Comparison of ENCODE assay signal across 12 cellular contexts in genomic region chr2:68441994-68442322, GRCh38. TPM values are rescaled to one million over a fixed set of nuclear protein-coding genes. Genes with fewer than 3 reads are reported as not detected.
DNase-seq lines count a peak whose midpoint lies in the region; ATAC-seq and TF ChIP-seq lines count a peak whose summit lies in the region.
"Had no signal": no experiment of that assay in that cellular context is flagged by ENCODE, and none has a peak within 500 bp of the region (broad histone marks: within the 10 kb centered on the region; RNA-seq: fewer than 3 reads in every experiment).

No MANE protein-coding gene starts in this region.

- intact Hi-C loops in CD4-positive, alpha-beta T cell (cut with DNase I, micrococcal nuclease): loop anchor here (1.0 to 5.0 kb wide), 4 partner anchors 80 to 320 kb away; no protein-coding TSS in a partner anchor

- CTCF ChIA-PET in CD4-positive, alpha-beta T cell (lab: Charles Lee): interaction anchor here (0.7 to 1.5 kb wide), 15 partner anchors 11 to 493 kb away, joined by 3 to 8 read pairs (median 3); no protein-coding TSS in a partner anchor

- no peak for ATAC-seq in CD4-positive, alpha-beta T cell (ENCODE audit: poor library complexity)
- no peak for ATAC-seq in central memory CD8-positive, alpha-beta T cell (replicated peaks; ENCODE audit: extremely low read depth, poor library complexity, severe bottlenecking)
- ATAC-seq in HG03045 (IDR thresholded peaks at IDR 0.05; ENCODE audit: unreplicated experiment) (no peak), HG02852 (IDR thresholded peaks at IDR 0.05; ENCODE audit: unreplicated experiment) (no peak)

- H3K36me3 Mint-ChIP-seq in CD4-positive, alpha-beta T cell (ENCODE audit: low read depth): no peaks in the 10 kb centered on the region
- peaks cover 12% of the 10 kb centered on the region for H3K36me3 Mint-ChIP-seq in central memory CD8-positive, alpha-beta T cell (ENCODE audit: insufficient read depth)

- no peaks in the 10 kb centered on the region for H3K9me3 Mint-ChIP-seq in CD4-positive, alpha-beta T cell
- H3K9me3 Mint-ChIP-seq in central memory CD8-positive, alpha-beta T cell: no peaks in the 10 kb centered on the region

- H3K4me3 Mint-ChIP-seq in CD4-positive, alpha-beta T cell: no peak overlapping the region
- no peak overlapping the region for H3K4me3 Mint-ChIP-seq in central memory CD8-positive, alpha-beta T cell

- peaks cover 47% of the 10 kb centered on the region for H3K4me1 ChIP-seq in OCI-LY3 (ENCODE audit: low read length)
- peaks cover 12% of the 10 kb centered on the region for H3K4me1 ChIP-seq in osteoblast (ENCODE audit: insufficient read depth, low read length)

- H3K9me3 ChIP-seq in CD4-positive, alpha-beta T cell (ENCODE audit: control insufficient read depth, low read length): no peaks in the 10 kb centered on the region
- H3K9me3 ChIP-seq in OCI-LY3 (ENCODE audit: insufficient read depth, low read length) (no peaks in the 10 kb centered on the region), osteoblast (ENCODE audit: low read depth, low read length) (no peaks in the 10 kb centered on the region)
- H3K9me3 ChIP-seq: lower lobe of right lung, mucosa of descending colon had no signal

- H3K4me3 ChIP-seq in OCI-LY3 (ENCODE audit: low read length) (peak overlapping the region; percentile 36; the same call in 1 of the 2 replicates), osteoblast (ENCODE audit: insufficient read depth, low read length) (no peak overlapping the region)
- H3K4me3 ChIP-seq: heart left ventricle, lower lobe of right lung, mucosa of descending colon had no signal

- H3K9ac ChIP-seq in OCI-LY3 (ENCODE audit: low read length): peak overlapping the region; percentile 45

- H2AFZ ChIP-seq in OCI-LY3 (ENCODE audit: low read depth, low read length) (peak overlapping the region; percentile 73), osteoblast (ENCODE audit: low read length) (no peak overlapping the region)

- H3K4me1 Mint-ChIP-seq in CD4-positive, alpha-beta T cell (ENCODE audit: low read depth): peaks cover 8% of the 10 kb centered on the region
- H3K4me1 Mint-ChIP-seq in central memory CD8-positive, alpha-beta T cell: peaks cover 38% of the 10 kb centered on the region

- peaks cover 3% of the 10 kb centered on the region; the same call in 1 of the 2 replicates for H3K79me2 ChIP-seq in OCI-LY3 (ENCODE audit: low read length)
- no peaks in the 10 kb centered on the region for H3K79me2 ChIP-seq in osteoblast (ENCODE audit: insufficient read depth, low read length)

- H3K4me2 ChIP-seq in OCI-LY3 (ENCODE audit: low read length) (peak overlapping the region; percentile 57), osteoblast (ENCODE audit: insufficient read depth, low read length) (peak overlapping the region; percentile 25)

- H3K27ac ChIP-seq in CD4-positive, alpha-beta T cell (ENCODE audit: low read depth, low read length): no peak overlapping the region
- no peak overlapping the region for H3K27ac ChIP-seq in OCI-LY3 (ENCODE audit: low read length)
- H3K27ac ChIP-seq in osteoblast (ENCODE audit: low read depth, low read length): no peak overlapping the region

- no peaks in the 10 kb centered on the region for H3K27me3 Mint-ChIP-seq in CD4-positive, alpha-beta T cell
- no peaks in the 10 kb centered on the region for H3K27me3 Mint-ChIP-seq in central memory CD8-positive, alpha-beta T cell

- H4K20me1 ChIP-seq in OCI-LY3 (ENCODE audit: insufficient read depth, low read length): no peaks in the 10 kb centered on the region
- no peaks in the 10 kb centered on the region for H4K20me1 ChIP-seq in osteoblast (ENCODE audit: insufficient read depth, low read length)

- peak; percentile 36 for TF ChIP-seq CTCF in CD4-positive, alpha-beta T cell (IDR thresholded peaks at IDR 0.05)
- TF ChIP-seq CTCF in OCI-LY3 (IDR thresholded peaks at IDR 0.05; ENCODE audit: low read depth, low read length) (no peak), osteoblast (IDR thresholded peaks at IDR 0.05; ENCODE audit: extremely low read depth, low read depth, low read length) (no peak)

- H3K27ac Mint-ChIP-seq in CD4-positive, alpha-beta T cell: no peak overlapping the region
- H3K27ac Mint-ChIP-seq in central memory CD8-positive, alpha-beta T cell (ENCODE audit: low read depth): peak overlapping the region; percentile 96

- POLR2A ChIA-PET in CD4-positive, alpha-beta T cell (lab: Charles Lee): interaction anchor here (0.7 to 1.1 kb wide), 2 partner anchors 17 to 23 kb away, joined by 4 read pairs; no protein-coding TSS in a partner anchor

- no peaks in the 10 kb centered on the region for H3K27me3 ChIP-seq in CD4-positive, alpha-beta T cell (ENCODE audit: control insufficient read depth, insufficient read depth, low read length)
- H3K27me3 ChIP-seq in OCI-LY3 (ENCODE audit: low read depth, low read length): no peaks in the 10 kb centered on the region
- peaks cover 9% of the 10 kb centered on the region for H3K27me3 ChIP-seq in osteoblast (ENCODE audit: insufficient read depth, low read length)
- H3K27me3 ChIP-seq: heart left ventricle had no signal

- H3K36me3 ChIP-seq in OCI-LY3 (replicated peaks; ENCODE audit: low read depth, low read length) (no peaks in the 10 kb centered on the region), osteoblast (ENCODE audit: insufficient read depth, low read length) (no peaks in the 10 kb centered on the region)
- H3K36me3 ChIP-seq: heart left ventricle, lower lobe of right lung had no signal

- no peak for DNase-seq in CD4-positive, alpha-beta T cell
- DNase-seq in central memory CD8-positive, alpha-beta T cell (ENCODE audit: low spot score in 2 of 2): no peak
- DNase-seq in osteoblast (ENCODE audit: insufficient read length, low spot score, missing footprints) (no peak), DMS53 (lab: John Stamatoyannopoulos, UW) (no peak), NCI-H2171 (lab: John Stamatoyannopoulos, UW) (no peak)
- DNase-seq: GOT3 had no signal

RNA-seq across cellular contexts. Expression of gene FBXO48, which starts 25.1 kb away (rescaled TPM):
- under 1 TPM; 0.44 to 0.50 TPM for total RNA-seq in CD4-positive, alpha-beta T cell
- total RNA-seq in osteoblast: 0.72 and 0.88 TPM in 2 replicates

RNA-seq across cellular contexts. Expression of gene APLF, which starts 25.4 kb away (rescaled TPM):
- total RNA-seq in CD4-positive, alpha-beta T cell: 1 to 10 TPM; 4.1 to 4.3 TPM
- total RNA-seq in osteoblast: 10.0 and 10.5 TPM in 2 replicates
